ENCODE assay signal across 33 cellular contexts in the genomic region with DNA sequence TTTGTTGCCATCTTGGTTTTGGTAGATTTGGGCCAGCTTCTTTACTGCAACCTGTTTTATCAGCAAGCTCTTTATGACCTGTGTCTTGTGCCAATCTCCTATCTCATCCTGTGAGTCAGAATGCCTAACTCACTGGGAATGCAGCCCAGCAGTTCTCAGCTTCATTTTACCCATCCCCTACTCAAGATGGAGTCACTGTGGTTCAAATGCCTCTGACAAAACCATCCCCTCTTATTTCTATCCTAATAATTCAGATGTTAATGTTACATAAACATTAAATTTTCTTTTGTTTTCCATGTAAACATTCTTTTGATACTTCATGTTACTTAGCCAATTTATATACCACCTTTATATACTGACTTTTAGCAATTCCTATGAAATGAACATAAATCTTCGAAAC.
DNase-seq lines count a peak whose midpoint lies in the region; ATAC-seq, FAIRE-seq and TF ChIP-seq lines count a peak whose summit lies in the region.
"Had no signal": no experiment of that assay in that cellular context is flagged by ENCODE, and none has a peak within 500 bp of the region (broad histone marks: within the 10 kb centered on the region; RNA-seq: fewer than 3 reads in every experiment).

No MANE protein-coding gene starts in this region.

- intact Hi-C loops in endothelial cell of umbilical vein (cut with micrococcal nuclease), result no loop called here

- H3K9me3 ChIP-seq in SK-N-SH (no peaks in the 10 kb centered on the region), endothelial cell of umbilical vein (replicated peaks; ENCODE audit: control insufficient read depth, insufficient read depth, low read length) (no peaks in the 10 kb centered on the region)

- 0 out of 4 replicates have a peak, but pooled peaks of 1 of the 2 experiments have one; percentile 6 for TF ChIP-seq EP300 in SK-N-SH (IDR thresholded peaks at IDR 0.05; ENCODE audit: borderline replicate concordance in 1 of 2, low read depth in 1 of 2, low read length in 1 of 2)

- no TSS peak for BruUV-seq in endothelial cell of umbilical vein (replicated peaks; lab: Mats Ljungman, UMichigan)

- H3K4me2 ChIP-seq in SK-N-SH (no peak overlapping the region), endothelial cell of umbilical vein (ENCODE audit: insufficient read depth, low read length) (no peak overlapping the region)
- H3K4me2 ChIP-seq: neural progenitor cell had no signal

- H2AFZ ChIP-seq in SK-N-SH (ENCODE audit: low read depth) (no peak overlapping the region), endothelial cell of umbilical vein (ENCODE audit: low read depth, low read length) (no peak overlapping the region)
- H2AFZ ChIP-seq: neural progenitor cell had no signal

- peaks cover 5% of the 10 kb centered on the region for H3F3A ChIP-seq in SK-N-SH (replicated peaks; ENCODE audit: insufficient read depth)

- H3K27me3 ChIP-seq in SK-N-SH (ENCODE audit: insufficient read depth) (no peaks in the 10 kb centered on the region), endothelial cell of umbilical vein (ENCODE audit: control insufficient read depth in 2 of 2, insufficient read depth in 2 of 2, low read length in 2 of 2) (no peaks in the 10 kb centered on the region)
- H3K27me3 ChIP-seq: cardiac muscle cell, heart right ventricle, neural progenitor cell had no signal

- H3K79me2 ChIP-seq in SK-N-SH (ENCODE audit: insufficient read depth) (no peaks in the 10 kb centered on the region), endothelial cell of umbilical vein (ENCODE audit: control insufficient read depth, insufficient read depth, low read length) (no peaks in the 10 kb centered on the region)

- no peak for ATAC-seq in GM19397 (IDR thresholded peaks at IDR 0.05; ENCODE audit: unreplicated experiment)
- ATAC-seq in HG02885 (IDR thresholded peaks at IDR 0.05; ENCODE audit: poor library complexity, unreplicated experiment), result no peak
- ATAC-seq: activated naive CD4-positive, alpha-beta T cell treated with anti-CD3 and anti-CD28 coated beads, Interleukin-2, amount 50 U/mL, for 72 hours; effector memory CD8-positive, alpha-beta T cell; esophagus mucosa; heart right ventricle had no signal

- H3K9me2 ChIP-seq in SK-N-SH, result no peaks in the 10 kb centered on the region

- H3K27ac ChIP-seq in SK-N-SH (ENCODE audit: low read depth in 2 of 2, low read length in 1 of 2), result no peak overlapping the region
- no peak overlapping the region for H3K27ac ChIP-seq in endothelial cell of umbilical vein (ENCODE audit: insufficient read depth, low read depth, low read length)
- H3K27ac ChIP-seq: cardiac muscle cell, coronary artery, heart right ventricle, HL-60, neural progenitor cell, skin epidermis, VCaP had no signal

- 44% methylated on average over 1 of the region's 1 CpG for WGBS in SK-N-SH (ENCODE audit: low lambda C conversion rate)

- peaks cover 0 to 4% of the 10 kb centered on the region in 2 experiments; a peak in 2 of 4 replicates for H3K4me1 ChIP-seq in SK-N-SH (ENCODE audit: control insufficient read depth in 1 of 2, insufficient read depth in 2 of 2, low read depth in 1 of 2, low read length in 1 of 2)
- peaks cover 22% of the 10 kb centered on the region for H3K4me1 ChIP-seq in endothelial cell of umbilical vein (ENCODE audit: control insufficient read depth, extremely low read depth, insufficient read depth, low read length)
- H3K4me1 ChIP-seq: heart right ventricle, neural progenitor cell had no signal

- CTCF ChIA-PET in SK-N-SH (lab: Yijun Ruan, JAX), result no interaction called here
- CTCF ChIA-PET in endothelial cell of umbilical vein (lab: Charles Lee), result no interaction called here

- H4K20me1 ChIP-seq in SK-N-SH (ENCODE audit: insufficient read depth) (no peaks in the 10 kb centered on the region), endothelial cell of umbilical vein (replicated peaks; ENCODE audit: control insufficient read depth, extremely low read depth, insufficient read depth, low read length) (no peaks in the 10 kb centered on the region)

- peak; percentile 81 for DNase-seq in A172 (ENCODE audit: low spot score)
- DNase-seq in LoVo (ENCODE audit: low spot score), result peak; percentile 62
- DNase-seq in SK-N-SH, result no peak
- peak; percentile 2 for DNase-seq in endothelial cell of umbilical vein (ENCODE audit: low read depth, low spot score)
- no peak for DNase-seq in activated CD4-positive, alpha-beta T cell treated with anti-CD3 and anti-CD28 coated beads for 1 hour
- no peak for DNase-seq in T1000 (lab: John Stamatoyannopoulos, UW)
- DNase-seq: activated CD4-positive, alpha-beta T cell treated with anti-CD3 and anti-CD28 coated beads for 48 hours; activated CD8-positive, alpha-beta memory T cell treated with anti-CD3 and anti-CD28 coated beads for 24 hours; anterior cingulate cortex; CD4-positive, CD25-positive, alpha-beta regulatory T cell; effector memory CD8-positive, alpha-beta T cell; foreskin melanocyte; heart right ventricle; kidney; NCI-H1048; NCI-H1694; NCI-H510A treated with DMSO at 0.1 percent for 48 hours; OCI-M1; Right ventricle myocardium superior; stimulated activated naive CD4-positive, alpha-beta T cell treated with Interleukin-2 at 50 U/mL for 16 hours had no signal

- no peak for FAIRE-seq in endothelial cell of umbilical vein (lab: Jason Lieb, UNC)
- FAIRE-seq: A204.1, GM18507, GM19239, kidney had no signal

- POLR2A ChIA-PET in SK-N-SH (lab: Yijun Ruan, JAX), result no interaction called here
- POLR2A ChIA-PET in endothelial cell of umbilical vein (lab: Charles Lee), result no interaction called here

- dilution Hi-C loops in endothelial cell of umbilical vein (cut with MboI; ENCODE audit: extremely low pct_ligation_motif_present, low sequenced_read_pairs), result no loop called here

- H3K36me3 ChIP-seq in SK-N-SH (replicated peaks in 1 of 2; ENCODE audit: control insufficient read depth in 1 of 2, insufficient read depth in 2 of 2, low read length in 1 of 2), result no peaks in the 10 kb centered on the region
- no peaks in the 10 kb centered on the region for H3K36me3 ChIP-seq in endothelial cell of umbilical vein (ENCODE audit: control insufficient read depth in 2 of 2, extremely low read depth in 1 of 2, insufficient read depth in 2 of 2, low read length in 2 of 2)
- H3K36me3 ChIP-seq: cardiac muscle cell, heart right ventricle, neural progenitor cell had no signal

- TF ChIP-seq CTCF in SK-N-SH (IDR thresholded peaks at IDR 0.05) (no peak), endothelial cell of umbilical vein (IDR thresholded peaks at IDR 0.05; ENCODE audit: extremely low read depth in 1 of 2, insufficient read depth in 1 of 2, low read depth in 1 of 2, low read length in 2 of 2) (no peak)

- no peak for TF ChIP-seq POLR2A in endothelial cell of umbilical vein (IDR thresholded peaks at IDR 0.05; ENCODE audit: low read depth, low read length)

- H3K9me1 ChIP-seq in endothelial cell of umbilical vein (replicated peaks; ENCODE audit: control insufficient read depth, extremely low read depth, insufficient read depth, low read length), result no peaks in the 10 kb centered on the region

- no peak for TF ChIP-seq RAD21 in SK-N-SH (IDR thresholded peaks at IDR 0.05; ENCODE audit: low read length)

- no peak overlapping the region for H3K4me3 ChIP-seq in SK-N-SH (ENCODE audit: low read depth in 2 of 2, low read length in 1 of 2)
- no peak overlapping the region for H3K4me3 ChIP-seq in endothelial cell of umbilical vein (replicated peaks in 1 of 3; ENCODE audit: insufficient read depth in 1 of 3, low read depth in 1 of 3, low read length in 3 of 3)
- H3K4me3 ChIP-seq: cardiac muscle cell, coronary artery, heart right ventricle, neural progenitor cell, skin epidermis had no signal

- H3K9ac ChIP-seq in SK-N-SH, result no peak overlapping the region
- no peak overlapping the region for H3K9ac ChIP-seq in endothelial cell of umbilical vein (replicated peaks; ENCODE audit: extremely low read depth, insufficient read depth, low read length)
- H3K9ac ChIP-seq: neural progenitor cell had no signal

TF ChIP-seq in SK-N-SH, 30 proteins besides CTCF, POLR2A, EP300 and RAD21 (continues in another document):
- TF ChIP-seq, protein P1, sequence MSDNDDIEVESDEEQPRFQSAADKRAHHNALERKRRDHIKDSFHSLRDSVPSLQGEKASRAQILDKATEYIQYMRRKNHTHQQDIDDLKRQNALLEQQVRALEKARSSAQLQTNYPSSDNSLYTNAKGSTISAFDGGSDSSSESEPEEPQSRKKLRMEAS (IDR thresholded peaks at IDR 0.05; ENCODE audit: low read depth), result 0 out of 2 replicates have a peak, but pooled peaks have one; percentile 18
- TF ChIP-seq YY1 (IDR thresholded peaks at IDR 0.05; ENCODE audit: low read depth) (peak; percentile 31; the same call in 1 of the 2 replicates), TEAD4 (IDR thresholded peaks at IDR 0.05; ENCODE audit: borderline replicate concordance, insufficient read depth) (0 out of 2 replicates have a peak, but pooled peaks have one; percentile 17)

TF ChIP-seq in endothelial cell of umbilical vein, 7 proteins besides CTCF, POLR2A, EP300 and RAD21:
- TF ChIP-seq, protein P1 (IDR thresholded peaks at IDR 0.05; ENCODE audit: insufficient read depth, insufficient read length), result no peak
- peak; percentile 69 for TF ChIP-seq GATA2 (IDR thresholded peaks at IDR 0.05; ENCODE audit: insufficient read depth, insufficient read length, low read depth, low read length)

Comparison
In these comparisons a context has a peak if more than half of its experiments do, and no peak if none do; other contexts are left out.
1. DNase-seq: peak in A172 (single experiment), LoVo (single experiment) and endothelial cell of umbilical vein (single experiment); none in SK-N-SH (single experiment), activated CD4-positive, alpha-beta T cell treated with anti-CD3 and anti-CD28 coated beads for 1 hour (single experiment) and T1000 (single experiment).